ENCODE assay signal across 9 cellular contexts in genomic region chr6:52020961-52021570, GRCh38.
DNase-seq lines count a peak whose midpoint lies in the region; ATAC-seq and TF ChIP-seq lines count a peak whose summit lies in the region.
"Had no signal": no experiment of that assay in that cellular context is flagged by ENCODE, and none has a peak within 500 bp of the region (broad histone marks: within the 10 kb centered on the region; RNA-seq: fewer than 3 reads in every experiment).

No MANE protein-coding gene starts in this region.

- CTCF ChIA-PET in activated CD4-positive, alpha-beta memory T cell treated with anti-CD3 and anti-CD28 coated beads, Interleukin-2, amount 10 ng/mL, durations not matched to agents 7 days and 5 days (lab: Charles Lee): interaction anchor here (1.0 to 4.2 kb wide), 8 partner anchors 9 to 166 kb away, joined by 3 to 17 read pairs (median 4); no protein-coding TSS in a partner anchor

- H3K27me3 ChIP-seq in mesenchymal stem cell (ENCODE audit: control insufficient read depth in 1 of 2, insufficient read depth in 1 of 2, low read length in 2 of 2): peaks cover 0 to 18% of the 10 kb centered on the region in 2 experiments

- H3K14ac ChIP-seq in mesenchymal stem cell (ENCODE audit: low read length in 2 of 2): no peak overlapping the region

- H3K4me1 Mint-ChIP-seq in brain: peaks cover 29% of the 10 kb centered on the region
- no peaks in the 10 kb centered on the region for H3K4me1 Mint-ChIP-seq in activated CD4-positive, alpha-beta memory T cell treated with anti-CD3 and anti-CD28 coated beads, Interleukin-2, amount 10 ng/mL, durations not matched to agents 7 days and 5 days

- no peak overlapping the region for H2AFZ ChIP-seq in mesenchymal stem cell (ENCODE audit: low read depth, low read length)

- H3K36me3 Mint-ChIP-seq in brain: no peaks in the 10 kb centered on the region
- H3K36me3 Mint-ChIP-seq in activated CD4-positive, alpha-beta memory T cell treated with anti-CD3 and anti-CD28 coated beads, Interleukin-2, amount 10 ng/mL, durations not matched to agents 7 days and 5 days (ENCODE audit: low read depth): no peaks in the 10 kb centered on the region
- H3K36me3 Mint-ChIP-seq: activated naive CD8-positive, alpha-beta T cell had no signal

- H3K18ac ChIP-seq in mesenchymal stem cell (ENCODE audit: low read depth in 1 of 2, low read length in 2 of 2): no peak overlapping the region

- H3K4me3 ChIP-seq in NB4 (ENCODE audit: low read depth, low read length) (no peak overlapping the region), mesenchymal stem cell (ENCODE audit: insufficient read depth in 1 of 2, low read depth in 1 of 2, low read length in 2 of 2) (no peak overlapping the region)

- no peak for TF ChIP-seq POLR2A in NB4 (IDR thresholded peaks at IDR 0.05; ENCODE audit: extremely low read depth, insufficient read length)

- H2AK5ac ChIP-seq in mesenchymal stem cell (ENCODE audit: low read length, severe bottlenecking): no peak overlapping the region

- peak; percentile 25 for DNase-seq in SIG-M5 treated with dmso at 0.1 percent for 504 hours (lab: John Stamatoyannopoulos, UW; ENCODE audit: unreplicated experiment)
- no peak for DNase-seq in SIG-M5 (lab: John Stamatoyannopoulos, UW)
- DNase-seq in NB4 (ENCODE audit: low read depth): peak; percentile 34
- DNase-seq in mesenchymal stem cell: peak; percentile 28
- no peak for DNase-seq in NCI-H187 (lab: John Stamatoyannopoulos, UW)
- no peak for DNase-seq in activated CD4-positive, alpha-beta memory T cell treated with anti-CD3 and anti-CD28 coated beads, Interleukin-2, amount 10 ng/mL, durations not matched to agents 7 days and 5 days

- H3K4me2 ChIP-seq in mesenchymal stem cell (ENCODE audit: low read length, poor library complexity, severe bottlenecking): no peak overlapping the region

- H3K23ac ChIP-seq in mesenchymal stem cell (ENCODE audit: low read length in 2 of 2): no peak overlapping the region

- H3K4ac ChIP-seq in mesenchymal stem cell (ENCODE audit: low read depth in 1 of 2, low read length in 2 of 2): no peak overlapping the region

- H3K9me3 Mint-ChIP-seq in brain: no peaks in the 10 kb centered on the region
- no peaks in the 10 kb centered on the region for H3K9me3 Mint-ChIP-seq in activated CD4-positive, alpha-beta memory T cell treated with anti-CD3 and anti-CD28 coated beads, Interleukin-2, amount 10 ng/mL, durations not matched to agents 7 days and 5 days

- H4K91ac ChIP-seq in mesenchymal stem cell (ENCODE audit: low read length): no peak overlapping the region

- H4K8ac ChIP-seq in mesenchymal stem cell (ENCODE audit: low read length): no peak overlapping the region

- H3K27ac Mint-ChIP-seq in brain: no peak overlapping the region
- no peak overlapping the region for H3K27ac Mint-ChIP-seq in activated CD4-positive, alpha-beta memory T cell treated with anti-CD3 and anti-CD28 coated beads, Interleukin-2, amount 10 ng/mL, durations not matched to agents 7 days and 5 days
- H3K27ac Mint-ChIP-seq: activated naive CD8-positive, alpha-beta T cell had no signal

- no peaks in the 10 kb centered on the region for H3K9me3 ChIP-seq in mesenchymal stem cell (ENCODE audit: control insufficient read depth, low read length)

- H2BK15ac ChIP-seq in mesenchymal stem cell (ENCODE audit: low read depth, poor library complexity, severe bottlenecking): no peak overlapping the region

- no peaks in the 10 kb centered on the region for H3K79me1 ChIP-seq in mesenchymal stem cell (replicated peaks; ENCODE audit: low read length, poor library complexity, severe bottlenecking)

- H3K27ac ChIP-seq in mesenchymal stem cell (ENCODE audit: low read length, poor library complexity, severe bottlenecking): no peak overlapping the region

- H3K4me3 Mint-ChIP-seq in brain: no peak overlapping the region
- H3K4me3 Mint-ChIP-seq in activated CD4-positive, alpha-beta memory T cell treated with anti-CD3 and anti-CD28 coated beads, Interleukin-2, amount 10 ng/mL, durations not matched to agents 7 days and 5 days: no peak overlapping the region
- H3K4me3 Mint-ChIP-seq: activated naive CD8-positive, alpha-beta T cell had no signal

- H3K9ac ChIP-seq in mesenchymal stem cell (ENCODE audit: low read length): no peak overlapping the region

- no peak for ATAC-seq in HG03095 (IDR thresholded peaks at IDR 0.05; ENCODE audit: unreplicated experiment)

- no peak overlapping the region for H2BK12ac ChIP-seq in mesenchymal stem cell (ENCODE audit: low read length in 2 of 2)

- WGBS in mesenchymal stem cell: no CpG with 5 or more reads among the region's 2 CpGs

- H2BK5ac ChIP-seq in mesenchymal stem cell (ENCODE audit: low read depth, low read length, poor library complexity, severe bottlenecking): no peak overlapping the region

- H3K4me1 ChIP-seq in mesenchymal stem cell (ENCODE audit: control insufficient read depth, insufficient read depth, low read depth, low read length): peaks cover 2% of the 10 kb centered on the region

- H3K36me3 ChIP-seq in mesenchymal stem cell (ENCODE audit: control insufficient read depth in 1 of 2, insufficient read depth in 2 of 2, low read depth in 1 of 2, low read length in 2 of 2): peaks cover 0 to 10% of the 10 kb centered on the region in 2 experiments

- no peak overlapping the region for H2BK120ac ChIP-seq in mesenchymal stem cell (ENCODE audit: low read depth, low read length)

- POLR2A ChIA-PET in activated CD4-positive, alpha-beta memory T cell treated with anti-CD3 and anti-CD28 coated beads, Interleukin-2, amount 10 ng/mL, durations not matched to agents 7 days and 5 days (lab: Charles Lee): no interaction called here

- TF ChIP-seq CTCF in NB4 (IDR thresholded peaks at IDR 0.05; ENCODE audit: low read depth, low read length) (peak; percentile 20), brain (conservative IDR thresholded peaks at IDR 0.05) (peak; percentile 94 to 96)

- H3K27me3 Mint-ChIP-seq in brain: peaks cover 11% of the 10 kb centered on the region
- peaks cover 14% of the 10 kb centered on the region for H3K27me3 Mint-ChIP-seq in activated CD4-positive, alpha-beta memory T cell treated with anti-CD3 and anti-CD28 coated beads, Interleukin-2, amount 10 ng/mL, durations not matched to agents 7 days and 5 days

Comparison
In these comparisons a context has a peak if more than half of its experiments do, and no peak if none do; other contexts are left out.
1. DNase-seq: peak in SIG-M5 treated with dmso at 0.1 percent for 504 hours (single experiment), NB4 (single experiment) and mesenchymal stem cell (single experiment); none in SIG-M5 (single experiment), NCI-H187 (0 of 2) and activated CD4-positive, alpha-beta memory T cell treated with anti-CD3 and anti-CD28 coated beads, Interleukin-2, amount 10 ng/mL, durations not matched to agents 7 days and 5 days (single experiment).